In the genomic region with DNA sequence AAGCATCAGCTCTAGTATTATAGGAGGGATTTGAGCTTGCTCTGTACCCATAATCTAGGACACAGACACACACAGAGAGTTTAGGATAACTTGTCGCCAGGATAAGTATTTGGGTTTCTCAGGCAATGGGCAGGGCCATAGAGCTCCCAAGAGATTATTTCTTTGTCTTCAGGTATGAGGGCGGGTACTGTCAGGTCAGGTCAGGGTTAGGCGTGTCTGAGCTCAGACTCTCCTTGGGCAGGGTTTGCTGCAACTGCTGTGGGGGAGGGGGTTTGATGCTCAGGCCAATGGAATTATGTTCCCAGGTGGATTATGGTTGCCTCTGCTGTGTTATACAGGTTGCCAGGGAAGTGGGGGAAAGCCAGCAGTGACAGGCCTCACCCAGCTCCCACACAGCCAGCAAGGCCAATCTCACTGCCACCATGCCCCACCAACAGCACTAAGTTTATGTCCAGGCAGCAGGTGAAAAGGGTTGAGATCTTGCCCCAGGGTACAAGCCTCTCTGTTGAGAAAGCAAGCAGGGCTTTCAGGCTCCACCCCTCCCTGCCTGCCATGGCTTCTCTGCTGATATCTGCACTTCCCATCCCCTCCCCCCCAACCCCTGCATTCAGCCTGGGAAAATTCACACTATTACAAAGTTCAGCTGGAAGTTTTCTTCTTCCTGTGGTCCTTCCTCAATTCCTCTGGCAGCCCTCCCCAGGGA, we compare ENCODE assay signal across 27 cellular contexts.
"Had no signal": no experiment of that assay in that cellular context is flagged by ENCODE, and none has a peak within 500 bp of the region (broad histone marks: within the 10 kb centered on the region; RNA-seq: fewer than 3 reads in every experiment).

No MANE protein-coding gene starts in this region.

- DNase-seq: activated B cell treated with CpG ODN at 0.5 μM for 24 hours; activated CD4-positive, alpha-beta T cell treated with anti-CD3 and anti-CD28 coated beads for 36 hours; activated CD4-positive, alpha-beta T cell treated with anti-CD3 and anti-CD28 coated beads, Interleukin-2, amount 50 U/mL, for 4 hours; activated CD8-positive, alpha-beta memory T cell treated with anti-CD3 and anti-CD28 coated beads for 24 hours; activated CD8-positive, alpha-beta memory T cell treated with anti-CD3 and anti-CD28 coated beads, Interleukin-2, amount 50 U/mL, for 4 hours; activated naive CD4-positive, alpha-beta T cell; activated T-cell treated with anti-CD3 and anti-CD28 coated beads, Interleukin-2, amount 50 U/mL, for 24 hours; adrenal gland; brain microvascular endothelial cell; dorsolateral prefrontal cortex; effector memory CD8-positive, alpha-beta T cell; foreskin fibroblast; heart right ventricle; kidney; lower lobe of right lung; naive thymus-derived CD4-positive, alpha-beta T cell; psoas muscle; stimulated activated CD4-positive, alpha-beta T cell treated with anti-CD3 and anti-CD28 coated beads, Interleukin-4, amount 100 ng/mL, for 4 hours; substantia nigra; T1000; thyroid gland had no signal

- H3K27ac Mint-ChIP-seq: activated B cell treated with CpG ODN at 0.5 μM for 24 hours; activated CD4-positive, alpha-beta T cell treated with anti-CD3 and anti-CD28 coated beads for 36 hours; activated naive CD8-positive, alpha-beta T cell; activated T-cell treated with anti-CD3 and anti-CD28 coated beads, Interleukin-2, amount 50 U/mL, for 24 hours; activated T-helper 2 cell treated with anti-CD3 and anti-CD28 coated beads, Interferon-gamma antibody, Interleukin-2, Interleukin-4, amounts not matched to agents 10 μg/mL and 5 μg/mL and 100 μg/mL, durations not matched to agents 14 hours and 24 hours and 36 hours; effector memory CD8-positive, alpha-beta T cell; naive thymus-derived CD4-positive, alpha-beta T cell; stimulated activated naive CD8-positive, alpha-beta T cell treated with anti-CD3 and anti-CD28 coated beads, Interleukin-15, Interleukin-2, amounts not matched to agents 100 ng/mL and 50 ng/mL, for 24 hours; T-helper 1 cell treated with Interleukin-12 subunit alpha and Interleukin-12 subunit beta and Interleukin-4 antibody, amounts not matched to agents 30 μg/mL and 1 μg/mL, for 36 hours had no signal

- H3K4me3 Mint-ChIP-seq: activated B cell treated with CpG ODN at 0.5 μM for 24 hours; activated CD4-positive, alpha-beta T cell treated with anti-CD3 and anti-CD28 coated beads for 36 hours; activated naive CD8-positive, alpha-beta T cell; activated T-cell treated with anti-CD3 and anti-CD28 coated beads, Interleukin-2, amount 50 U/mL, for 24 hours; central memory CD8-positive, alpha-beta T cell; effector memory CD8-positive, alpha-beta T cell; naive thymus-derived CD4-positive, alpha-beta T cell; stimulated activated naive CD8-positive, alpha-beta T cell treated with anti-CD3 and anti-CD28 coated beads, Interleukin-15, Interleukin-2, amounts not matched to agents 100 ng/mL and 50 ng/mL, for 24 hours; T-helper 1 cell treated with Interleukin-12 subunit alpha and Interleukin-12 subunit beta and Interleukin-4 antibody, amounts not matched to agents 30 μg/mL and 1 μg/mL, for 36 hours had no signal

- H3K9me3 Mint-ChIP-seq: central memory CD8-positive, alpha-beta T cell; effector memory CD8-positive, alpha-beta T cell; stimulated activated naive CD8-positive, alpha-beta T cell treated with anti-CD3 and anti-CD28 coated beads, Interleukin-15, Interleukin-2, amounts not matched to agents 100 ng/mL and 50 ng/mL, for 24 hours had no signal

- H3K27me3 Mint-ChIP-seq: activated B cell treated with CpG ODN at 0.5 μM for 24 hours; activated CD4-positive, alpha-beta T cell treated with anti-CD3 and anti-CD28 coated beads for 36 hours; activated naive CD8-positive, alpha-beta T cell; effector memory CD8-positive, alpha-beta T cell; stimulated activated naive CD8-positive, alpha-beta T cell treated with anti-CD3 and anti-CD28 coated beads, Interleukin-15, Interleukin-2, amounts not matched to agents 100 ng/mL and 50 ng/mL, for 24 hours had no signal

- ATAC-seq: activated CD4-positive, alpha-beta T cell treated with anti-CD3 and anti-CD28 coated beads for 36 hours; effector memory CD8-positive, alpha-beta T cell; heart right ventricle; left lobe of liver; lower lobe of right lung; naive thymus-derived CD4-positive, alpha-beta T cell; psoas muscle had no signal

- H3K4me1 Mint-ChIP-seq: activated B cell treated with CpG ODN at 0.5 μM for 24 hours; activated CD4-positive, alpha-beta T cell treated with anti-CD3 and anti-CD28 coated beads for 36 hours; central memory CD8-positive, alpha-beta T cell; naive thymus-derived CD4-positive, alpha-beta T cell had no signal
